ENCODE assay signal across 11 cellular contexts in genomic region chr2:224945134-224945533, GRCh38.
A peak's percentile ranks its signal among the peaks of the same experiment; 100 is the strongest.
DNase-seq lines count a peak whose midpoint lies in the region; ATAC-seq and TF ChIP-seq lines count a peak whose summit lies in the region.
"Had no signal": no experiment of that assay in that cellular context is flagged by ENCODE, and none has a peak within 500 bp of the region (broad histone marks: within the 10 kb centered on the region; RNA-seq: fewer than 3 reads in every experiment).

No MANE protein-coding gene starts in this region.

- H3K4me1 ChIP-seq in mononuclear cell (ENCODE audit: insufficient read depth, low read length) = peaks cover 76% of the 10 kb centered on the region
- H3K4me1 ChIP-seq in ovary (ENCODE audit: insufficient read depth) = no peaks in the 10 kb centered on the region
- no peaks in the 10 kb centered on the region for H3K4me1 ChIP-seq in Karpas-422 (ENCODE audit: low read length)
- H3K4me1 ChIP-seq: prostate gland had no signal

- no peak overlapping the region for H3K9ac ChIP-seq in Karpas-422 (ENCODE audit: low read length)
- H3K9ac ChIP-seq: SK-N-SH had no signal

- POLR2A ChIA-PET in activated B cell treated with CpG ODN at 0.5 μM for 24 hours (lab: Charles Lee) = interaction anchor here (1.0 to 1.6 kb wide), 4 partner anchors 8 to 64 kb away, joined by 3 to 7 read pairs (median 3); no protein-coding TSS in a partner anchor

- H4K20me1 ChIP-seq in Karpas-422 (ENCODE audit: insufficient read depth, low read depth, low read length) = no peaks in the 10 kb centered on the region

- no peak for TF ChIP-seq CTCF in activated B cell treated with CpG ODN at 0.5 μM for 24 hours (IDR thresholded peaks at IDR 0.05)
- TF ChIP-seq CTCF in ovary (IDR thresholded peaks at IDR 0.05) = no peak

- H3K4me3 ChIP-seq in GM08714 (ENCODE audit: low read length) (peak overlapping the region; percentile 99), mononuclear cell (ENCODE audit: low read length) (peak overlapping the region; percentile 41), ovary (no peak overlapping the region), Karpas-422 (ENCODE audit: low read length) (no peak overlapping the region)
- H3K4me3 ChIP-seq: prostate gland had no signal

- no peak for DNase-seq in activated B cell treated with CpG ODN at 0.5 μM for 24 hours
- no peak for DNase-seq in ovary
- no peak for DNase-seq in NK-92 (lab: John Stamatoyannopoulos, UW; ENCODE audit: unreplicated experiment)
- no peak for DNase-seq in NCI-H2171 (lab: John Stamatoyannopoulos, UW)
- no peak for DNase-seq in Karpas-422
- DNase-seq: hippocampal formation, SK-N-SH had no signal

- peaks cover 12% of the 10 kb centered on the region for H3K36me3 Mint-ChIP-seq in activated B cell treated with CpG ODN at 0.5 μM for 24 hours (ENCODE audit: low read depth)

- H3K9me2 ChIP-seq in Karpas-422 (replicated peaks; ENCODE audit: insufficient read depth, low read length) = no peaks in the 10 kb centered on the region
- H3K9me2 ChIP-seq: SK-N-SH had no signal

- no peaks in the 10 kb centered on the region for H3K9me3 Mint-ChIP-seq in activated B cell treated with CpG ODN at 0.5 μM for 24 hours

- H3K27me3 Mint-ChIP-seq in activated B cell treated with CpG ODN at 0.5 μM for 24 hours = no peaks in the 10 kb centered on the region

- H3K27ac ChIP-seq in ovary (no peak overlapping the region), Karpas-422 (ENCODE audit: low read length) (no peak overlapping the region)
- H3K27ac ChIP-seq: prostate gland had no signal

- H3K27ac Mint-ChIP-seq in activated B cell treated with CpG ODN at 0.5 μM for 24 hours = peak overlapping the region; percentile 81

- H3K4me2 ChIP-seq in Karpas-422 (ENCODE audit: low read depth, low read length, poor library complexity, severe bottlenecking) = no peak overlapping the region
- H3K4me2 ChIP-seq: SK-N-SH had no signal

- H3K79me2 ChIP-seq in Karpas-422 (ENCODE audit: low read length) = no peaks in the 10 kb centered on the region

- no peaks in the 10 kb centered on the region for H3K9me3 ChIP-seq in mononuclear cell (ENCODE audit: low read depth, low read length)
- H3K9me3 ChIP-seq in ovary = no peaks in the 10 kb centered on the region
- no peaks in the 10 kb centered on the region for H3K9me3 ChIP-seq in Karpas-422 (ENCODE audit: low read length)
- H3K9me3 ChIP-seq: prostate gland, SK-N-SH had no signal

- no peak for TF ChIP-seq POLR2A in ovary (IDR thresholded peaks at IDR 0.05)

- H3K4me1 Mint-ChIP-seq in activated B cell treated with CpG ODN at 0.5 μM for 24 hours = peaks cover 86% of the 10 kb centered on the region

- H3K4me3 Mint-ChIP-seq in activated B cell treated with CpG ODN at 0.5 μM for 24 hours = peak overlapping the region; percentile 80

- intact Hi-C loops in activated B cell treated with CpG ODN at 0.5 μM for 24 hours (cut with micrococcal nuclease) = loop anchor here (1.0 to 10.0 kb wide), 5 partner anchors 8 to 1962 kb away; partner anchors contain the start of genes DOCK10, MRPL44 and RHBDD1
- intact Hi-C loops in ovary (cut with DNase I) = no loop called here

- no peak for TF ChIP-seq EP300 in ovary (IDR thresholded peaks at IDR 0.05)

- ATAC-seq in GM21619 (IDR thresholded peaks at IDR 0.05; ENCODE audit: unreplicated experiment) (peak; percentile 29), activated B cell treated with CpG ODN at 0.5 μM for 24 hours (ENCODE audit: low read depth) (no peak)

- H2AFZ ChIP-seq in Karpas-422 (ENCODE audit: low read length) = no peak overlapping the region

- CTCF ChIA-PET in activated B cell treated with CpG ODN at 0.5 μM for 24 hours (lab: Charles Lee) = interaction anchor here (0.7 kb wide), 1 partner anchor 40 kb away, joined by 3 read pairs; no protein-coding TSS in a partner anchor

- H3K36me3 ChIP-seq in ovary (no peaks in the 10 kb centered on the region), Karpas-422 (ENCODE audit: insufficient read depth, low read length) (no peaks in the 10 kb centered on the region)
- H3K36me3 ChIP-seq: prostate gland had no signal

- no peaks in the 10 kb centered on the region for H3K27me3 ChIP-seq in mononuclear cell (ENCODE audit: insufficient read depth, low read length)
- no peaks in the 10 kb centered on the region for H3K27me3 ChIP-seq in ovary
- no peaks in the 10 kb centered on the region for H3K27me3 ChIP-seq in Karpas-422 (ENCODE audit: low read length)

Comparison
In these comparisons a context has a peak if more than half of its experiments do, and no peak if none do; other contexts are left out.
1. H3K4me3 ChIP-seq: peak in GM08714 (single experiment) and mononuclear cell (single experiment); none in ovary (single experiment) and Karpas-422 (single experiment).